ENCODE assay signal across 25 cellular contexts in genomic region chr13:82664183-82664582, GRCh38.
"Had no signal": no experiment of that assay in that cellular context is flagged by ENCODE, and none has a peak within 500 bp of the region (broad histone marks: within the 10 kb centered on the region; RNA-seq: fewer than 3 reads in every experiment).

No MANE protein-coding gene starts in this region.

- H3K9me3 ChIP-seq: suprapubic skin, testis, thoracic aorta, thyroid gland, tibial artery, tibial nerve, transverse colon, upper lobe of right lung, uterus, vagina had no signal

- ATAC-seq: stimulated activated effector memory CD8-positive, alpha-beta T cell treated with anti-CD3 and anti-CD28 coated beads, Interleukin-12 subunit alpha, Interleukin-12 subunit beta, amount 100 ng/mL, for 72 hours; stimulated activated memory B cell treated with anti-CD40 and anti-IgM and Interleukin-4, amounts not matched to agents 10 μg/mL and 1 μg/mL and 100 μg/mL, for 72 hours; stimulated activated naive B cell treated with anti-CD40 and anti-IgM and Interleukin-4, amounts not matched to agents 10 μg/mL and 1 μg/mL and 100 μg/mL, for 72 hours; stimulated activated naive CD8-positive, alpha-beta T cell treated with anti-CD3 and anti-CD28 coated beads, Interleukin-15, amount 100 ng/mL, for 72 hours; stimulated activated naive CD8-positive, alpha-beta T cell treated with anti-CD3 and anti-CD28 coated beads, Interleukin-15, Interleukin-2, amounts not matched to agents 100 U/mL and 50 U/mL, for 24 hours; upper lobe of right lung had no signal

- H3K36me3 ChIP-seq: stomach, suprapubic skin, thoracic aorta, thyroid gland, tibial artery, tibial nerve, transverse colon, upper lobe of right lung, uterus, vagina had no signal

- H3K27ac ChIP-seq: stomach, suprapubic skin, testis, thoracic aorta, thyroid gland, tibial artery, tibial nerve, transverse colon, upper lobe of right lung, uterus, vagina had no signal

- H3K27me3 ChIP-seq: stomach, suprapubic skin, testis, thyroid gland, tibial artery, tibial nerve, transverse colon, upper lobe of right lung, uterus, vagina had no signal

- H3K4me1 ChIP-seq: stomach, suprapubic skin, testis, thyroid gland, tibial artery, tibial nerve, transverse colon, upper lobe of right lung, uterus, vagina had no signal

- H3K4me3 ChIP-seq: stomach, suprapubic skin, testis, thoracic aorta, thyroid gland, tibial artery, tibial nerve, transverse colon, upper lobe of right lung, uterus, vagina had no signal

- DNase-seq: stimulated activated CD4-positive, alpha-beta T cell treated with anti-CD3 and anti-CD28 coated beads, Interleukin-2, amount 100 ng/mL, for 48 hours; stimulated activated CD4-positive, alpha-beta T cell treated with anti-CD3 and anti-CD28 coated beads, Interleukin-4, amount 100 ng/mL, for 1 hour; stimulated activated CD4-positive, alpha-beta T cell treated with anti-CD3 and anti-CD28 coated beads, Interleukin-4, amount 100 ng/mL, for 24 hours; stimulated activated CD4-positive, alpha-beta T cell treated with anti-CD3 and anti-CD28 coated beads, Interleukin-4, amount 100 ng/mL, for 4 hours; stimulated activated CD8-positive, alpha-beta memory T cell treated with anti-CD3 and anti-CD28 coated beads, Interleukin-4, amount 100 ng/mL, for 48 hours; stimulated activated naive B cell treated with anti-CD40 and anti-IgM and Interleukin-4, amounts not matched to agents 10 μg/mL and 1 μg/mL and 100 μg/mL, for 72 hours; stimulated activated naive CD4-positive, alpha-beta T cell; stimulated activated naive CD4-positive, alpha-beta T cell treated with Interleukin-2 at 50 U/mL for 16 hours; stimulated activated naive CD8-positive, alpha-beta T cell treated with anti-CD3 and anti-CD28 coated beads, Interleukin-15, amount 100 ng/mL, for 72 hours; stimulated activated naive CD8-positive, alpha-beta T cell treated with anti-CD3 and anti-CD28 coated beads, Interleukin-15, Interleukin-2, amounts not matched to agents 100 U/mL and 50 U/mL, for 24 hours; stomach; substantia nigra; testis; thyroid gland; tibial artery; transverse colon; trophoblast cell; upper lobe of right lung; uterus had no signal
